ENCODE assay signal across 14 cellular contexts in the genomic region with DNA sequence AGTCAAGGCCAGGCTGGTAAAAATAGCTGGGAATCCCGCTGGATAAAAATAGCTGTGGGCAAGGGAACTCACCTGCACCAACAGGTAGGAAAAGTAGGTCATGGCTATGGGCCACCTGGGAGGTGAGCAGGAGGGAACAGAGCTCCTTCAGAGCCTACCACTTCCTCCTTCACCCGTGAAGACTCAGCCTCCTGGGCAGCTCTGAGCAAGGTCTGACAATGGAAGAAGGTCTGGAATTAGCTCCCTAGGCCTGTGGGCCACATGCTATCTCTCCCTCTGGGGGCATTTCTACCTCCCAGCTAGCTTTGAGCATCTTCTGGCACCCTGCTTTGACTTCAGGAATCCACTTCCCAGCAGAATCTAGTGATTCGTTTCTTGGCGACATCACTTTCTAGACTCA.
A peak's percentile ranks its signal among the peaks of the same experiment; 100 is the strongest.
DNase-seq lines count a peak whose midpoint lies in the region; ATAC-seq and TF ChIP-seq lines count a peak whose summit lies in the region.
"Had no signal": no experiment of that assay in that cellular context is flagged by ENCODE, and none has a peak within 500 bp of the region (broad histone marks: within the 10 kb centered on the region; RNA-seq: fewer than 3 reads in every experiment).

No MANE protein-coding gene starts in this region.

- H3K36me3 Mint-ChIP-seq in activated naive CD8-positive, alpha-beta T cell treated with anti-CD3 and anti-CD28 coated beads, Interleukin-2, amount 50 U/mL, for 24 hours (ENCODE audit: low read depth), result no peaks in the 10 kb centered on the region
- no peaks in the 10 kb centered on the region for H3K36me3 Mint-ChIP-seq in activated CD4-positive, alpha-beta memory T cell treated with anti-CD3 and anti-CD28 coated beads for 36 hours
- H3K36me3 Mint-ChIP-seq: neural progenitor cell had no signal

- H3K4me1 ChIP-seq in gastroesophageal sphincter (peaks cover 4 to 46% (median 17%) of the 10 kb centered on the region in 3 donors), prostate gland (replicated peaks) (no peaks in the 10 kb centered on the region)

- no peak overlapping the region for H3K4me3 Mint-ChIP-seq in activated naive CD8-positive, alpha-beta T cell treated with anti-CD3 and anti-CD28 coated beads, Interleukin-2, amount 50 U/mL, for 24 hours
- no peak overlapping the region for H3K4me3 Mint-ChIP-seq in activated CD4-positive, alpha-beta memory T cell treated with anti-CD3 and anti-CD28 coated beads for 36 hours
- H3K4me3 Mint-ChIP-seq: activated CD8-positive, alpha-beta T cell treated with anti-CD3 and anti-CD28 coated beads for 36 hours had no signal

- ATAC-seq in gastroesophageal sphincter (no peak), HG03378 (IDR thresholded peaks at IDR 0.05; ENCODE audit: unreplicated experiment) (no peak), HG03097 (IDR thresholded peaks at IDR 0.05; ENCODE audit: low FRiP score, unreplicated experiment) (no peak)
- no peak for ATAC-seq in activated naive CD8-positive, alpha-beta T cell treated with anti-CD3 and anti-CD28 coated beads, Interleukin-2, amount 50 U/mL, for 24 hours
- ATAC-seq: activated CD8-positive, alpha-beta T cell treated with anti-CD3 and anti-CD28 coated beads for 36 hours had no signal

- H3K4me1 Mint-ChIP-seq in activated naive CD8-positive, alpha-beta T cell treated with anti-CD3 and anti-CD28 coated beads, Interleukin-2, amount 50 U/mL, for 24 hours, result peaks cover 3% of the 10 kb centered on the region
- H3K4me1 Mint-ChIP-seq in activated CD4-positive, alpha-beta memory T cell treated with anti-CD3 and anti-CD28 coated beads for 36 hours (ENCODE audit: low read depth), result no peaks in the 10 kb centered on the region

- TF ChIP-seq CTCF in gastroesophageal sphincter (IDR thresholded peaks at IDR 0.05) (no peak), prostate gland (IDR thresholded peaks at IDR 0.05) (no peak)

- peak overlapping the region; percentile 60; the same call in 1 of the 2 replicates for H3K4me3 ChIP-seq in SK-N-MC
- H3K4me3 ChIP-seq in gastroesophageal sphincter, result no peak overlapping the region
- H3K4me3 ChIP-seq in prostate gland, result no peak overlapping the region
- H3K4me3 ChIP-seq: neural progenitor cell had no signal

- H3K9ac ChIP-seq in SK-N-MC (ENCODE audit: insufficient read length), result no peak overlapping the region
- H3K9ac ChIP-seq: neural progenitor cell had no signal

- H3K36me3 ChIP-seq in SK-N-MC (ENCODE audit: insufficient read depth, low read length), result no peaks in the 10 kb centered on the region
- no peaks in the 10 kb centered on the region for H3K36me3 ChIP-seq in gastroesophageal sphincter
- no peaks in the 10 kb centered on the region for H3K36me3 ChIP-seq in prostate gland
- H3K36me3 ChIP-seq: neural progenitor cell had no signal

- H3K9me3 ChIP-seq in SK-N-MC (ENCODE audit: low read depth, low read length) (no peaks in the 10 kb centered on the region), gastroesophageal sphincter (no peaks in the 10 kb centered on the region), prostate gland (no peaks in the 10 kb centered on the region)

- H3K27me3 ChIP-seq in gastroesophageal sphincter, result no peaks in the 10 kb centered on the region
- no peaks in the 10 kb centered on the region for H3K27me3 ChIP-seq in prostate gland (replicated peaks; ENCODE audit: insufficient read depth)
- H3K27me3 ChIP-seq: neural progenitor cell had no signal

- no peaks in the 10 kb centered on the region for H3K9me3 Mint-ChIP-seq in activated naive CD8-positive, alpha-beta T cell treated with anti-CD3 and anti-CD28 coated beads, Interleukin-2, amount 50 U/mL, for 24 hours
- no peaks in the 10 kb centered on the region for H3K9me3 Mint-ChIP-seq in activated CD4-positive, alpha-beta memory T cell treated with anti-CD3 and anti-CD28 coated beads for 36 hours
- H3K9me3 Mint-ChIP-seq: activated CD8-positive, alpha-beta T cell treated with anti-CD3 and anti-CD28 coated beads for 36 hours had no signal

- H3K27ac Mint-ChIP-seq in activated naive CD8-positive, alpha-beta T cell treated with anti-CD3 and anti-CD28 coated beads, Interleukin-2, amount 50 U/mL, for 24 hours, result no peak overlapping the region
- no peak overlapping the region for H3K27ac Mint-ChIP-seq in activated CD4-positive, alpha-beta memory T cell treated with anti-CD3 and anti-CD28 coated beads for 36 hours
- H3K27ac Mint-ChIP-seq: activated CD8-positive, alpha-beta T cell treated with anti-CD3 and anti-CD28 coated beads for 36 hours had no signal

- H3K27ac ChIP-seq in SK-N-MC (peak overlapping the region; percentile 98), gastroesophageal sphincter (peak overlapping the region in 3 of 4 donors; percentile 74 to 80 (median 80)), prostate gland (no peak overlapping the region)
- H3K27ac ChIP-seq: neural progenitor cell had no signal

- 57 to 64% methylated on average over 1 to 3 of the region's 4 CpGs for WGBS in gastroesophageal sphincter (ENCODE audit: low coverage in 1 of 2), 2 donors
- WGBS in prostate gland, result 40% methylated on average over 4 of the region's 4 CpGs

- H3K27me3 Mint-ChIP-seq in activated naive CD8-positive, alpha-beta T cell treated with anti-CD3 and anti-CD28 coated beads, Interleukin-2, amount 50 U/mL, for 24 hours, result peaks cover 8% of the 10 kb centered on the region
- peaks cover 17% of the 10 kb centered on the region for H3K27me3 Mint-ChIP-seq in activated CD4-positive, alpha-beta memory T cell treated with anti-CD3 and anti-CD28 coated beads for 36 hours

- CTCF ChIA-PET in activated CD4-positive, alpha-beta memory T cell treated with anti-CD3 and anti-CD28 coated beads for 36 hours (lab: Charles Lee), result no interaction called here

- no peak for TF ChIP-seq EP300 in gastroesophageal sphincter (IDR thresholded peaks at IDR 0.05)

- POLR2A ChIA-PET in activated CD4-positive, alpha-beta memory T cell treated with anti-CD3 and anti-CD28 coated beads for 36 hours (lab: Charles Lee), result no interaction called here

- intact Hi-C loops in prostate gland (cut with DNase I), result loop anchor here (5.0 kb wide), 1 partner anchor 104 kb away; no protein-coding TSS in a partner anchor
- intact Hi-C loops in activated CD4-positive, alpha-beta memory T cell treated with anti-CD3 and anti-CD28 coated beads for 36 hours (cut with micrococcal nuclease), result no loop called here

- peak; percentile 75 for DNase-seq in EH (ENCODE audit: low read depth)
- no peak for DNase-seq in SK-N-MC (ENCODE audit: low read depth, low spot score)
- DNase-seq in prostate gland (ENCODE audit: low spot score), result peak; percentile 41
- DNase-seq in activated naive CD8-positive, alpha-beta T cell treated with anti-CD3 and anti-CD28 coated beads, Interleukin-2, amount 50 U/mL, for 24 hours, result no peak
- no peak for DNase-seq in activated CD4-positive, alpha-beta memory T cell treated with anti-CD3 and anti-CD28 coated beads for 36 hours
- DNase-seq: activated CD8-positive, alpha-beta T cell treated with anti-CD3 and anti-CD28 coated beads for 36 hours; activated naive CD4-positive, alpha-beta T cell treated with anti-CD3 and anti-CD28 coated beads, Interleukin-2, amount 50 U/mL, for 16 hours; cortex of kidney; kidney glomerular epithelial cell; NCI-H510A had no signal

- TF ChIP-seq POLR2A in gastroesophageal sphincter (IDR thresholded peaks at IDR 0.05), result no peak
- no peak for TF ChIP-seq POLR2A in prostate gland (IDR thresholded peaks at IDR 0.05)

Comparison
In these comparisons a context has a peak if more than half of its experiments do, and no peak if none do; other contexts are left out.
1. DNase-seq: peak in EH (single experiment) and prostate gland (single experiment); none in SK-N-MC (single experiment), activated naive CD8-positive, alpha-beta T cell treated with anti-CD3 and anti-CD28 coated beads, Interleukin-2, amount 50 U/mL, for 24 hours (single experiment) and activated CD4-positive, alpha-beta memory T cell treated with anti-CD3 and anti-CD28 coated beads for 36 hours (single experiment).
2. H3K27ac ChIP-seq: peak in SK-N-MC (single experiment) and gastroesophageal sphincter (3 of 4); none in prostate gland (0 of 2).